Comparison of ENCODE assay signal across 24 cellular contexts in the genomic region with DNA sequence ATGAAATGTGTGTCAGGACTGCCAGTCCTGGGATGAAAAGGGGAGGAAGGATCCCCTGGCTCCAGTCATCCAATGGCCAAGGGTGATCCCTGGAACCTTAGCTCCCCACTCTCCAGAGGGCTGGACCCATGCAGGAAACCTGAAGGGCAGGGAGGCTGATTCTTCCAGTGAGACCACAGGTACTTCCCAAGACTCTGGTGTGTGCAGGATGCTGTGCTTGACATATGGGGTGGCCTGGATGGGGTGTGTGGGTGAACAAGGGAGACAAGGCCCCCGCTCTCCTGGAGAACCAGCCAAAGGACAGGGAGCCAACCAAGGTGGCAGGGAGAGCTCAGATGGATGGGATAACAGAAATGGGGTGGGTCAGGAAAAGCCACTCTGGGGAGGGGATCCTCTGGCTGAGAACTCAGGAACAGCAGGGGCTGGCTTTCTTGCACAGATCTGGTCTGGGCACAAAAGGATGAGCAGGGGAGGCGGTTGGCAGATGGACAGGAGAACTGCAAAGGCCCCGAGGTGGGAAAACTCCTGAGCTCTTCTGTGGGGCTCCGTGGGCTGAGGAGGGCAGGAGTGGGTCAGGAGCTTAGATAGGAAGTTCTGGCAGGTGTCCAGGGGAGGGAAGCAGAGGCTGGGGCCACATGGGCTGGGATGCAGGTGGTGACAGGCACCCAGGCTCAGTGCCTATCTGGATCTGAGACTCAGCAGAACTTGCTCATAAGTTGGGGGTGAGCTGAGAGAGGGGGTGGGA.
DNase-seq lines count a peak whose midpoint lies in the region; ATAC-seq, FAIRE-seq and TF ChIP-seq lines count a peak whose summit lies in the region.
"Had no signal": no experiment of that assay in that cellular context is flagged by ENCODE, and none has a peak within 500 bp of the region (broad histone marks: within the 10 kb centered on the region; RNA-seq: fewer than 3 reads in every experiment).

No MANE protein-coding gene starts in this region.

- H3K36me3 Mint-ChIP-seq in HFFc6 (ENCODE audit: low read depth) (peaks cover 22% of the 10 kb centered on the region; the same call in 1 of the 2 replicates), neural crest cell (ENCODE audit: low read depth) (no peaks in the 10 kb centered on the region)
- H3K36me3 Mint-ChIP-seq in dendritic cell treated with granulocyte-macrophage colony-stimulating factor and Interleukin-4, amounts not matched to agents 40 ng/mL and 50 ng/mL, for 4 days (ENCODE audit: low read depth), result peaks cover 11% of the 10 kb centered on the region
- no peaks in the 10 kb centered on the region for H3K36me3 Mint-ChIP-seq in activated T-cell treated with anti-CD3 and anti-CD28 coated beads, Interleukin-2, amount 50 U/mL, for 72 hours (ENCODE audit: insufficient read depth in 2 of 2)
- H3K36me3 Mint-ChIP-seq: naive B cell; stimulated activated naive B cell treated with anti-CD40 and anti-IgM and Interleukin-4, amounts not matched to agents 10 μg/mL and 1 μg/mL and 100 μg/mL, for 72 hours had no signal

- DNase-seq in D341Med (ENCODE audit: low spot score), result peak; percentile 34
- no peak for DNase-seq in HFFc6
- no peak for DNase-seq in neural crest cell (ENCODE audit: low read depth, low spot score)
- no peak for DNase-seq in pons (ENCODE audit: low spot score)
- no peak for DNase-seq in activated T-cell treated with anti-CD3 and anti-CD28 coated beads, Interleukin-2, amount 50 U/mL, for 72 hours
- DNase-seq in GM12891 (ENCODE audit: insufficient read length, low spot score), result no peak
- DNase-seq: activated CD4-positive, alpha-beta T cell treated with anti-CD3 and anti-CD28 coated beads, Interleukin-2, amount 10 ng/mL, durations not matched to agents 7 days and 5 days; activated naive CD4-positive, alpha-beta T cell treated with anti-CD3 and anti-CD28 coated beads for 36 hours; body of pancreas; effector CD4-positive, alpha-beta T cell; Kasumi-1; midbrain; naive B cell; NCI-H1436 treated with DMSO at 0.1 percent for 48 hours; NCI-H446 treated with DMSO at 0.1 percent for 48 hours; NCI-H82; RPMI8226; stimulated activated naive B cell treated with anti-CD40 and anti-IgM and Interleukin-4, amounts not matched to agents 10 μg/mL and 1 μg/mL and 100 μg/mL, for 72 hours; T1000; upper lobe of right lung had no signal

- H3K27ac Mint-ChIP-seq in HFFc6 (peak overlapping the region; percentile 80), neural crest cell (ENCODE audit: unreplicated experiment) (peak overlapping the region; percentile 50)
- peak overlapping the region; percentile 81 for H3K27ac Mint-ChIP-seq in dendritic cell treated with granulocyte-macrophage colony-stimulating factor and Interleukin-4, amounts not matched to agents 40 ng/mL and 50 ng/mL, for 4 days
- H3K27ac Mint-ChIP-seq in activated T-cell treated with anti-CD3 and anti-CD28 coated beads, Interleukin-2, amount 50 U/mL, for 72 hours, result no peak overlapping the region
- H3K27ac Mint-ChIP-seq: activated CD4-positive, alpha-beta T cell treated with anti-CD3 and anti-CD28 coated beads, Interleukin-2, amount 10 ng/mL, durations not matched to agents 7 days and 5 days; activated naive CD4-positive, alpha-beta T cell treated with anti-CD3 and anti-CD28 coated beads for 36 hours; stimulated activated naive B cell treated with anti-CD40 and anti-IgM and Interleukin-4, amounts not matched to agents 10 μg/mL and 1 μg/mL and 100 μg/mL, for 72 hours had no signal

- peaks cover 3% of the 10 kb centered on the region for H3K27me3 Mint-ChIP-seq in HFFc6 (ENCODE audit: insufficient read depth)
- H3K27me3 Mint-ChIP-seq in dendritic cell treated with granulocyte-macrophage colony-stimulating factor and Interleukin-4, amounts not matched to agents 40 ng/mL and 50 ng/mL, for 4 days, result peaks cover 11% of the 10 kb centered on the region
- no peaks in the 10 kb centered on the region for H3K27me3 Mint-ChIP-seq in neural crest cell (ENCODE audit: low read depth)
- H3K27me3 Mint-ChIP-seq in activated T-cell treated with anti-CD3 and anti-CD28 coated beads, Interleukin-2, amount 50 U/mL, for 72 hours (ENCODE audit: low read depth), result no peaks in the 10 kb centered on the region
- H3K27me3 Mint-ChIP-seq: activated CD4-positive, alpha-beta T cell treated with anti-CD3 and anti-CD28 coated beads, Interleukin-2, amount 10 ng/mL, durations not matched to agents 7 days and 5 days had no signal

- intact Hi-C loops in dendritic cell treated with granulocyte-macrophage colony-stimulating factor and Interleukin-4, amounts not matched to agents 40 ng/mL and 50 ng/mL, for 4 days (cut with micrococcal nuclease), result no loop called here

- no peak for TF ChIP-seq POLR2A in GM12891 (IDR thresholded peaks at IDR 0.05; ENCODE audit: low read depth, low read length)

- TF ChIP-seq CTCF in HFFc6 (IDR thresholded peaks at IDR 0.05) (no peak), neural crest cell (conservative IDR thresholded peaks at IDR 0.05) (no peak)

- H3K4me1 Mint-ChIP-seq in HFFc6 (ENCODE audit: low read depth) (peaks cover 77% of the 10 kb centered on the region), neural crest cell (peaks cover 26% of the 10 kb centered on the region)
- H3K4me1 Mint-ChIP-seq in dendritic cell treated with granulocyte-macrophage colony-stimulating factor and Interleukin-4, amounts not matched to agents 40 ng/mL and 50 ng/mL, for 4 days (ENCODE audit: low read depth), result peaks cover 91% of the 10 kb centered on the region
- no peaks in the 10 kb centered on the region for H3K4me1 Mint-ChIP-seq in activated T-cell treated with anti-CD3 and anti-CD28 coated beads, Interleukin-2, amount 50 U/mL, for 72 hours (ENCODE audit: low read depth)

- no peak for FAIRE-seq in GM12891 (lab: Jason Lieb, UNC)
- FAIRE-seq: GM12878, HepG2 had no signal

- no peaks in the 10 kb centered on the region for H3K9me3 Mint-ChIP-seq in HFFc6
- H3K9me3 Mint-ChIP-seq in dendritic cell treated with granulocyte-macrophage colony-stimulating factor and Interleukin-4, amounts not matched to agents 40 ng/mL and 50 ng/mL, for 4 days, result no peaks in the 10 kb centered on the region
- no peaks in the 10 kb centered on the region for H3K9me3 Mint-ChIP-seq in neural crest cell
- no peaks in the 10 kb centered on the region for H3K9me3 Mint-ChIP-seq in activated T-cell treated with anti-CD3 and anti-CD28 coated beads, Interleukin-2, amount 50 U/mL, for 72 hours
- H3K9me3 Mint-ChIP-seq: activated CD4-positive, alpha-beta T cell treated with anti-CD3 and anti-CD28 coated beads, Interleukin-2, amount 10 ng/mL, durations not matched to agents 7 days and 5 days; activated naive CD4-positive, alpha-beta T cell treated with anti-CD3 and anti-CD28 coated beads for 36 hours; naive B cell; stimulated activated naive B cell treated with anti-CD40 and anti-IgM and Interleukin-4, amounts not matched to agents 10 μg/mL and 1 μg/mL and 100 μg/mL, for 72 hours had no signal

- H3K4me3 Mint-ChIP-seq in HFFc6 (no peak overlapping the region), neural crest cell (no peak overlapping the region)
- H3K4me3 Mint-ChIP-seq in dendritic cell treated with granulocyte-macrophage colony-stimulating factor and Interleukin-4, amounts not matched to agents 40 ng/mL and 50 ng/mL, for 4 days, result no peak overlapping the region
- no peak overlapping the region for H3K4me3 Mint-ChIP-seq in activated T-cell treated with anti-CD3 and anti-CD28 coated beads, Interleukin-2, amount 50 U/mL, for 72 hours
- H3K4me3 Mint-ChIP-seq: activated CD4-positive, alpha-beta T cell treated with anti-CD3 and anti-CD28 coated beads, Interleukin-2, amount 10 ng/mL, durations not matched to agents 7 days and 5 days; activated naive CD4-positive, alpha-beta T cell treated with anti-CD3 and anti-CD28 coated beads for 36 hours; stimulated activated naive B cell treated with anti-CD40 and anti-IgM and Interleukin-4, amounts not matched to agents 10 μg/mL and 1 μg/mL and 100 μg/mL, for 72 hours had no signal

- ATAC-seq in GM21619 (IDR thresholded peaks at IDR 0.05; ENCODE audit: unreplicated experiment), result no peak
- ATAC-seq in activated T-cell treated with anti-CD3 and anti-CD28 coated beads, Interleukin-2, amount 50 U/mL, for 72 hours (replicated peaks in 1 of 2), result no peak
- ATAC-seq: body of pancreas; GM12878; HepG2; stimulated activated naive B cell treated with anti-CD40 and anti-IgM and Interleukin-4, amounts not matched to agents 10 μg/mL and 1 μg/mL and 100 μg/mL, for 72 hours; upper lobe of right lung had no signal

TF ChIP-seq in GM12891, 5 proteins besides CTCF, POLR2A, EP300 and RAD21:
- TF ChIP-seq SPI1 (IDR thresholded peaks at IDR 0.05; ENCODE audit: low read depth, low read length), result no peak
- no peak for TF ChIP-seq PAX5 (IDR thresholded peaks at IDR 0.05; ENCODE audit: insufficient read depth, low read length, severe bottlenecking)
- TF ChIP-seq POU2F2 (IDR thresholded peaks at IDR 0.05; ENCODE audit: low read depth, low read length), result no peak
- TF ChIP-seq POLR2AphosphoS5 (IDR thresholded peaks at IDR 0.05; ENCODE audit: low read depth, low read length), result no peak
TF ChIP-seq in GM12891: peak in this region for 0.
